ENCODE assay signal across 29 cellular contexts in the genomic region with DNA sequence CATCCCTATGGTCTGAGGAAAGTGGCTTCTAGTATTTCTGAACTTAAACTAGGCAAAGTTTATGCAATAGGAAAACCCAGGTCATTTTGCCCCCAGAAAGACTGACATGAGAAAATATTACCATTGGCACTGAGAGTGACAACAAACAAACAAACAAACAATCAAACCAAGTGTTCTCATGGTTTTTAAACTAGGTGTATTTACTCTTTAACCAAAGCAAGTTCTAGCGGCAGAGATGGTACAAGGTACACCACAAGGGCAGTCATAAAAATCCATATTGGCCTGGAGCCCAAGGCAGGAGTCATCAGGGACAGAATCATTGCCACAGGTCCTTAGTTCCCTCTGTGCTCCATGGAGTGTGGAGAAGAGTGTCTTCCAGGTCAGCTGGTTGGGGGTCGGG. TPM values are rescaled to one million over a fixed set of nuclear protein-coding genes. Genes with fewer than 3 reads are reported as not detected.
DNase-seq lines count a peak whose midpoint lies in the region; ATAC-seq, FAIRE-seq and TF ChIP-seq lines count a peak whose summit lies in the region.
"Had no signal": no experiment of that assay in that cellular context is flagged by ENCODE, and none has a peak within 500 bp of the region (broad histone marks: within the 10 kb centered on the region; RNA-seq: fewer than 3 reads in every experiment).

No MANE protein-coding gene starts in this region.

- H3K9me3 ChIP-seq in HepG2 (ENCODE audit: low read length), result no peaks in the 10 kb centered on the region
- H3K9me3 ChIP-seq: BE2C, MG63 had no signal

- CTCF ChIA-PET in HepG2 (lab: Yijun Ruan, JAX; ENCODE audit: low intra/inter-chr PET ratio, low total read pairs), result no interaction called here

- BruUV-seq in HepG2 (replicated peaks; lab: Mats Ljungman, UMichigan), result no TSS peak

- POLR2A ChIA-PET in HepG2 (lab: Yijun Ruan, JAX), result no interaction called here

- H3K27ac Mint-ChIP-seq in stimulated activated naive B cell treated with anti-CD40 and anti-IgM and Interleukin-4, amounts not matched to agents 10 μg/mL and 1 μg/mL and 100 μg/mL, for 72 hours, result no peak overlapping the region
- H3K27ac Mint-ChIP-seq: CD14-positive monocyte; CD8-positive, alpha-beta memory T cell had no signal

- ATAC-seq in HepG2, result peak; percentile 49; the same call in 2 of the 3 replicates
- no peak for ATAC-seq in stimulated activated naive B cell treated with anti-CD40 and anti-IgM and Interleukin-4, amounts not matched to agents 10 μg/mL and 1 μg/mL and 100 μg/mL, for 72 hours (replicated peaks)
- ATAC-seq: GM12878 had no signal

- no peaks in the 10 kb centered on the region for H3K36me3 ChIP-seq in HepG2 (replicated peaks in 1 of 2; ENCODE audit: control insufficient read depth in 1 of 2, insufficient read depth in 2 of 2, low read length in 2 of 2)
- H3K36me3 ChIP-seq: BE2C, MG63 had no signal

- H3K4me1 Mint-ChIP-seq in stimulated activated naive B cell treated with anti-CD40 and anti-IgM and Interleukin-4, amounts not matched to agents 10 μg/mL and 1 μg/mL and 100 μg/mL, for 72 hours, result peaks cover 0 to 5% of the 10 kb centered on the region in 2 donors
- H3K4me1 Mint-ChIP-seq: CD14-positive monocyte; CD8-positive, alpha-beta memory T cell had no signal

- H2AFZ ChIP-seq in HepG2 (ENCODE audit: low read length), result no peak overlapping the region
- H2AFZ ChIP-seq: GM23248 had no signal

- H3K4me3 ChIP-seq in HepG2 (replicated peaks in 1 of 3; ENCODE audit: insufficient read depth in 1 of 3, low read depth in 2 of 3, low read length in 3 of 3), result no peak overlapping the region
- H3K4me3 ChIP-seq: GM12878, GM23248, MG63 had no signal

- H3K36me3 Mint-ChIP-seq in stimulated activated naive B cell treated with anti-CD40 and anti-IgM and Interleukin-4, amounts not matched to agents 10 μg/mL and 1 μg/mL and 100 μg/mL, for 72 hours, result no peaks in the 10 kb centered on the region
- H3K36me3 Mint-ChIP-seq: CD14-positive monocyte; CD8-positive, alpha-beta memory T cell had no signal

- in situ Hi-C loops in HepG2 (cut with HindIII; ENCODE audit: extremely low pct_ligation_motif_present, low pct_unique_long_range_greater_than_20kb), result no loop called here

- no peaks in the 10 kb centered on the region for H3K79me2 ChIP-seq in HepG2 (ENCODE audit: insufficient read depth, low read length)

- H3K4me3 Mint-ChIP-seq in stimulated activated naive B cell treated with anti-CD40 and anti-IgM and Interleukin-4, amounts not matched to agents 10 μg/mL and 1 μg/mL and 100 μg/mL, for 72 hours, result no peak overlapping the region
- H3K4me3 Mint-ChIP-seq: CD14-positive monocyte; CD8-positive, alpha-beta memory T cell had no signal

- TF ChIP-seq CTCF in HepG2 (CRISPR knock-in tag; IDR thresholded peaks at IDR 0.05), result no peak

- no peak for TF ChIP-seq POLR2A in HepG2 (IDR thresholded peaks at IDR 0.05; ENCODE audit: insufficient read depth in 1 of 2, low read depth in 2 of 2, low read length in 2 of 2)

- H3K9ac ChIP-seq in HepG2 (ENCODE audit: insufficient read depth, low read depth, low read length), result no peak overlapping the region
- H3K9ac ChIP-seq: GM23248 had no signal

- TF ChIP-seq EP300 in HepG2 (IDR thresholded peaks at IDR 0.05; ENCODE audit: low read depth in 2 of 2, low read length in 2 of 2) (no peak), HepG2 (CRISPR knock-in tag; IDR thresholded peaks at IDR 0.05; ENCODE audit: borderline replicate concordance) (no peak)

- no peaks in the 10 kb centered on the region for H3K27me3 ChIP-seq in HepG2 (ENCODE audit: control insufficient read depth in 1 of 2, insufficient read depth in 2 of 2, low read length in 2 of 2)
- H3K27me3 ChIP-seq: BE2C, MG63 had no signal

- H3K4me1 ChIP-seq in HepG2 (ENCODE audit: insufficient read depth, low read length), result no peaks in the 10 kb centered on the region
- H3K4me1 ChIP-seq: BE2C had no signal

- no peak for TF ChIP-seq RAD21 in HepG2 (CRISPR knock-in tag; IDR thresholded peaks at IDR 0.05)

- no peaks in the 10 kb centered on the region for H4K20me1 ChIP-seq in HepG2 (ENCODE audit: insufficient read depth, low read length)

- intact Hi-C loops in HepG2 (cut with micrococcal nuclease; ENCODE audit: unreplicated experiment), result no loop called here

- whole genome bisulfite sequencing in HepG2 (ENCODE audit: low lambda C conversion rate), result 0% methylated on average over 2 of the region's 2 CpGs

- H3K27me3 Mint-ChIP-seq in stimulated activated naive B cell treated with anti-CD40 and anti-IgM and Interleukin-4, amounts not matched to agents 10 μg/mL and 1 μg/mL and 100 μg/mL, for 72 hours, result no peaks in the 10 kb centered on the region

- no peak overlapping the region for H3K4me2 ChIP-seq in HepG2 (ENCODE audit: low read depth, low read length)

- DNase-seq in HT-29 (ENCODE audit: low spot score) (peak; percentile 4), glomerular visceral epithelial cell (ENCODE audit: extremely low spot score) (peak; percentile 2), HepG2 (ENCODE audit: low spot score) (no peak), renal cortical epithelial cell (ENCODE audit: low read depth) (peak; percentile 27), SHP77 (lab: John Stamatoyannopoulos, UW) (no peak)
- DNase-seq in stimulated activated naive B cell treated with anti-CD40 and anti-IgM and Interleukin-4, amounts not matched to agents 10 μg/mL and 1 μg/mL and 100 μg/mL, for 72 hours, result no peak
- no peak for DNase-seq in stimulated activated CD8-positive, alpha-beta memory T cell treated with anti-CD3 and anti-CD28 coated beads, Interleukin-4, amount 100 ng/mL, for 48 hours
- DNase-seq: 8988T; ACHN; BE2C; CD8-positive, alpha-beta memory T cell; DMS 273 treated with DMSO at 0.1 percent for 48 hours; DMS79; EL; GDM1; GM23248; H7; IMR-90; KG1; MG63; NCI-H1105 treated with DMSO at 0.1 percent for 48 hours; NCI-H146; NCI-H1930; NCI-H2107; NCI-H526 treated with DMSO at 0.1 percent for 48 hours; SIG-M5 had no signal

- H3K9me3 Mint-ChIP-seq in stimulated activated naive B cell treated with anti-CD40 and anti-IgM and Interleukin-4, amounts not matched to agents 10 μg/mL and 1 μg/mL and 100 μg/mL, for 72 hours, result no peaks in the 10 kb centered on the region
- H3K9me3 Mint-ChIP-seq: CD8-positive, alpha-beta memory T cell had no signal

- no peak for FAIRE-seq in HepG2 (lab: Jason Lieb, UNC)
- FAIRE-seq: GM12878, HTR-8/SVneo had no signal

- no peak overlapping the region for H3K27ac ChIP-seq in HepG2 (ENCODE audit: extremely low read length, insufficient read depth, low read length)
- H3K27ac ChIP-seq: GM23248 had no signal

TF ChIP-seq in HepG2, 621 proteins besides CTCF, POLR2A, EP300 and RAD21:
- TF ChIP-seq SIN3A (IDR thresholded peaks at IDR 0.05; ENCODE audit: borderline replicate concordance, low read depth, low read length) (no peak), ZNF235 (CRISPR knock-in tag; IDR thresholded peaks at IDR 0.05; ENCODE audit: borderline replicate concordance) (no peak), SMARCE1 (IDR thresholded peaks at IDR 0.05; ENCODE audit: borderline replicate concordance) (no peak)

RNA-seq across cellular contexts. Expression of a gene that starts 26.0 kb away (rescaled TPM):
- total RNA-seq in HT-29 (2014; rRNA removed; shearing (Covaris generic)), result 0.39 and 0.61 TPM in 2 replicates
- not detected in 2 replicates for total RNA-seq in HepG2 (2016; rRNA removed; fragmentation: Illumina TruSeq; extraction: Trizol)
- not detected in 2 replicates for total RNA-seq in HepG2 (2016; cell fraction: cytosol; rRNA removed; fragmentation: Illumina TruSeq; extraction: Trizol; ENCODE audit: low read depth)
- 0.02 TPM in 1 of 2 replicates, not detected in the other for total RNA-seq in HepG2 (2016; cell fraction: insoluble cytoplasmic fraction; rRNA removed; fragmentation: Illumina TruSeq; extraction: Trizol)
- total RNA-seq in HepG2 (2016; cell fraction: membrane; rRNA removed; fragmentation: Illumina TruSeq; extraction: Trizol), result not detected in 2 replicates
- total RNA-seq in HepG2 (2016; cell fraction: nucleus; rRNA removed; fragmentation: Illumina TruSeq; extraction: Trizol), result not detected in 2 replicates
- polyA plus RNA-seq in HepG2 (2011; rRNA removed), result not detected in 2 replicates
- polyA plus RNA-seq in HepG2 (2011; cell fraction: cytosol; rRNA removed), result not detected in 2 replicates
- not detected in 2 replicates for polyA plus RNA-seq in HepG2 (2011; cell fraction: nucleus; rRNA removed)
- not detected in 2 replicates for polyA plus RNA-seq in HepG2 (2012)
- polyA plus RNA-seq in HepG2 (2016; cell fraction: cytosol; fragmentation: Illumina TruSeq; extraction: Trizol; ENCODE audit: low read depth), result not detected in 2 replicates
- not detected in 2 replicates for polyA plus RNA-seq in HepG2 (2016; cell fraction: insoluble cytoplasmic fraction; fragmentation: Illumina TruSeq; extraction: Trizol; ENCODE audit: low read depth)
- polyA plus RNA-seq in HepG2 (2016; cell fraction: membrane; fragmentation: Illumina TruSeq; extraction: Trizol; ENCODE audit: low read depth), result not detected in 2 replicates
- not detected in 2 replicates for polyA plus RNA-seq in HepG2 (2016; cell fraction: nucleus; fragmentation: Illumina TruSeq; extraction: Trizol; ENCODE audit: insufficient read depth, low read depth)
- not detected in 2 replicates for polyA minus RNA-seq in HepG2 (2011; rRNA and poly(A)+ RNA removed; ENCODE audit: low replicate concordance)
- not detected in 2 replicates for polyA minus RNA-seq in HepG2 (2011; cell fraction: cytosol; rRNA and poly(A)+ RNA removed)
- not detected in 2 replicates for polyA minus RNA-seq in HepG2 (2011; cell fraction: nucleus; rRNA and poly(A)+ RNA removed)
- 21.9 and 115 TPM in 2 replicates for total RNA-seq in renal cortical epithelial cell
- total RNA-seq: CD8-positive, alpha-beta memory T cell; GM12878 had no signal
- polyA plus RNA-seq: CD14-positive monocyte; CD8-positive, alpha-beta memory T cell had no signal

Comparison
In these comparisons a context has a peak if more than half of its experiments do, and no peak if none do; other contexts are left out.
1. DNase-seq: peak in HT-29 (single experiment), glomerular visceral epithelial cell (single experiment) and renal cortical epithelial cell (single experiment); none in HepG2 (single experiment), SHP77 (0 of 2), stimulated activated naive B cell treated with anti-CD40 and anti-IgM and Interleukin-4, amounts not matched to agents 10 μg/mL and 1 μg/mL and 100 μg/mL, for 72 hours (single experiment) and stimulated activated CD8-positive, alpha-beta memory T cell treated with anti-CD3 and anti-CD28 coated beads, Interleukin-4, amount 100 ng/mL, for 48 hours (single experiment).
2. RNA of a gene that starts 26.0 kb away (total RNA-seq): 21.9 to 115 TPM in renal cortical epithelial cell; 0.39 to 0.61 TPM in HT-29 and 0.02 TPM in HepG2; every median in the first group is over 10 times any median in the second.